In the genomic region with DNA sequence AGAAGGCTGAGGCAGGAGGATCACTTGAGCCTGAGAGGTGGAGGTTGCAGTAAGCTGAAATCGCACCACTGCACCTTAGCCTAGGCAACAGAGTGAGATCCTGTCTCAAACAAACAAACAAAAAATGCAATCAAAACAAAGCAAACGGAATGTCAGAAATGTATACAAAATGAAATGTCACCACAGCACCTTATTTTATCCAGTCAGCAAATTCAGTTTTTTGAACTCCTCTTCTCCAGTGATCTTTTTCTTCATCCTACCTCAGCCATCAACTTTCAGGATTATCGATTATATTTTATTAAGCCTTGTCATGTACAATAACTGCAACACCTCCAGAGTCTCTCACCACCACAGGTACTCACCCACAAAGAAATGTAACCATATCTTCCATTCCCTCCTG, we compare ENCODE assay signal across 30 cellular contexts. TPM values are rescaled to one million over a fixed set of nuclear protein-coding genes. Genes with fewer than 3 reads are reported as not detected.
"Had no signal": no experiment of that assay in that cellular context is flagged by ENCODE, and none has a peak within 500 bp of the region (broad histone marks: within the 10 kb centered on the region; RNA-seq: fewer than 3 reads in every experiment).

No MANE protein-coding gene starts in this region.

- DNase-seq: colonic mucosa; cortex of kidney; effector CD8-positive, alpha-beta T cell; effector memory CD8-positive, alpha-beta T cell; endodermal cell; erythroblast; esophagus squamous epithelium; foreskin fibroblast; foreskin melanocyte; gastrocnemius medialis; heart left ventricle; hippocampal formation; left cardiac atrium; left lung; left ventricle myocardium superior; lower lobe of right lung; mesenchymal stem cell; mucosa of descending colon; naive B cell had no signal

- ATAC-seq: effector memory CD8-positive, alpha-beta T cell; esophagus mucosa; gastrocnemius medialis; heart left ventricle; left cardiac atrium; left lung; left ventricle myocardium superior; lower lobe of right lung had no signal

- H3K4me3 Mint-ChIP-seq: dendritic cell treated with granulocyte-macrophage colony-stimulating factor and Interleukin-4, amounts not matched to agents 40 ng/mL and 50 ng/mL, for 4 days; effector memory CD8-positive, alpha-beta T cell; endodermal cell; mesothelial cell of epicardium; naive B cell had no signal

- FAIRE-seq: endometrium, islet of Langerhans, keratinocyte had no signal

- H3K27ac ChIP-seq: colonic mucosa, epithelial cell of prostate, esophagus squamous epithelium, gastrocnemius medialis, heart left ventricle, left lung, lower lobe of right lung had no signal

- H3K4me3 ChIP-seq: colonic mucosa, esophagus squamous epithelium, gastrocnemius medialis, heart left ventricle, left lung, lower lobe of right lung, mucosa of descending colon had no signal

- H3K27me3 ChIP-seq: colonic mucosa, esophagus squamous epithelium, gastrocnemius medialis, heart left ventricle, left lung had no signal

- H3K27me3 Mint-ChIP-seq: dendritic cell treated with granulocyte-macrophage colony-stimulating factor and Interleukin-4, amounts not matched to agents 40 ng/mL and 50 ng/mL, for 4 days had no signal

- H3K4me1 ChIP-seq: colonic mucosa, esophagus squamous epithelium, heart left ventricle, left lung, lower lobe of right lung had no signal

- H3K4me1 Mint-ChIP-seq: naive B cell had no signal

- H3K27ac Mint-ChIP-seq: dendritic cell treated with granulocyte-macrophage colony-stimulating factor and Interleukin-4, amounts not matched to agents 40 ng/mL and 50 ng/mL, for 4 days; effector memory CD8-positive, alpha-beta T cell; endodermal cell; mesothelial cell of epicardium; naive B cell had no signal

- H3K36me3 ChIP-seq: colonic mucosa, esophagus squamous epithelium, gastrocnemius medialis, heart left ventricle, left lung, lower lobe of right lung had no signal

- H3K9me3 ChIP-seq: colonic mucosa, esophagus squamous epithelium, gastrocnemius medialis, heart left ventricle, left lung, lower lobe of right lung, mucosa of descending colon had no signal

- H3K36me3 Mint-ChIP-seq: mesothelial cell of epicardium, naive B cell had no signal

- H3K9me3 Mint-ChIP-seq: dendritic cell treated with granulocyte-macrophage colony-stimulating factor and Interleukin-4, amounts not matched to agents 40 ng/mL and 50 ng/mL, for 4 days; effector memory CD8-positive, alpha-beta T cell; endodermal cell; mesothelial cell of epicardium had no signal

RNA-seq across cellular contexts. Expression of a gene that starts 31.1 kb away (rescaled TPM):
- total RNA-seq: dermis microvascular lymphatic vessel endothelial cell, endodermal cell, esophagus mucosa, kidney epithelial cell, lung microvascular endothelial cell, mesothelial cell of epicardium, myocyte had no signal
- polyA plus RNA-seq: keratinocyte had no signal
